ENCODE assay signal across 11 cellular contexts in genomic region chr4:105765690-105766407, GRCh38. TPM values are rescaled to one million over a fixed set of nuclear protein-coding genes. Genes with fewer than 3 reads are reported as not detected.
A peak's percentile ranks its signal among the peaks of the same experiment; 100 is the strongest.
DNase-seq lines count a peak whose midpoint lies in the region; ATAC-seq, FAIRE-seq and TF ChIP-seq lines count a peak whose summit lies in the region.
"Had no signal": no experiment of that assay in that cellular context is flagged by ENCODE, and none has a peak within 500 bp of the region (broad histone marks: within the 10 kb centered on the region; RNA-seq: fewer than 3 reads in every experiment).

No MANE protein-coding gene starts in this region.

- H3K36me3 ChIP-seq in keratinocyte (ENCODE audit: control insufficient read depth in 2 of 2, extremely low read depth in 1 of 2, insufficient read depth in 2 of 2, low read length in 2 of 2) (no peaks in the 10 kb centered on the region), esophagus muscularis mucosa (no peaks in the 10 kb centered on the region)

- DNase-seq in AG10803 (ENCODE audit: low read depth) (peak; percentile 80), HuH-7 (ENCODE audit: low spot score) (peak; percentile 2), astrocyte of the cerebellum (ENCODE audit: low read depth) (peak; percentile 86), keratinocyte (ENCODE audit: low read depth, low spot score) (peak; percentile 36), esophagus muscularis mucosa (ENCODE audit: extremely low spot score) (no peak)
- DNase-seq: activated naive CD8-positive, alpha-beta T cell treated with anti-CD3 and anti-CD28 coated beads, Interleukin-2, amount 10 ng/mL, durations not matched to agents 7 days and 5 days; DMS79 treated with DMSO at 0.1 percent for 48 hours; kidney had no signal

- TF ChIP-seq CTCF in AG10803 (conservative IDR thresholded peaks at IDR 0.05; ENCODE audit: low read length) (no peak), astrocyte of the cerebellum (IDR thresholded peaks at IDR 0.05; ENCODE audit: low read depth, low read length, missing control alignments) (no peak), keratinocyte (optimal IDR thresholded peaks at IDR 0.05 in 1 of 3, IDR thresholded peaks at IDR 0.05 in 1 of 3, conservative IDR thresholded peaks at IDR 0.05 in 1 of 3; ENCODE audit: extremely low read depth in 1 of 3, insufficient read depth in 2 of 3, low read length in 3 of 3) (no peak), esophagus muscularis mucosa (IDR thresholded peaks at IDR 0.05) (no peak)

- ATAC-seq in HG03135 (IDR thresholded peaks at IDR 0.05; ENCODE audit: unreplicated experiment) (no peak), GM21619 (IDR thresholded peaks at IDR 0.05; ENCODE audit: unreplicated experiment) (no peak), GM21528 (IDR thresholded peaks at IDR 0.05; ENCODE audit: low FRiP score, unreplicated experiment) (no peak)

- in situ Hi-C loops in astrocyte of the cerebellum (cut with HindIII; ENCODE audit: low sequenced_read_pairs), result no loop called here

- H2AFZ ChIP-seq in keratinocyte (ENCODE audit: control insufficient read depth, low read length), result no peak overlapping the region

- H3K4me3 ChIP-seq in AG10803 (ENCODE audit: low read length) (no peak overlapping the region), astrocyte of the cerebellum (ENCODE audit: low read depth, low read length) (no peak overlapping the region), keratinocyte (ENCODE audit: control insufficient read depth in 2 of 3, extremely low read depth in 1 of 3, insufficient read depth in 2 of 3, low read depth in 1 of 3, low read length in 3 of 3) (no peak overlapping the region), esophagus muscularis mucosa (no peak overlapping the region)

- no peak for TF ChIP-seq POLR2A in esophagus muscularis mucosa (IDR thresholded peaks at IDR 0.05; ENCODE audit: low read depth)

- TF ChIP-seq EP300 in esophagus muscularis mucosa (IDR thresholded peaks at IDR 0.05), result no peak

- no peaks in the 10 kb centered on the region for H4K20me1 ChIP-seq in keratinocyte (ENCODE audit: control insufficient read depth, extremely low read depth, insufficient read depth, low read length)

- H3K9ac ChIP-seq in keratinocyte (ENCODE audit: control insufficient read depth, extremely low read depth, insufficient read depth, low read length), result no peak overlapping the region

- dilution Hi-C loops in keratinocyte (cut with MboI; ENCODE audit: extremely low pct_ligation_motif_present, low sequenced_read_pairs), result no loop called here

- no peaks in the 10 kb centered on the region for H3K79me2 ChIP-seq in keratinocyte (ENCODE audit: control insufficient read depth, insufficient read depth, low read length)

- no peak overlapping the region for H3K4me2 ChIP-seq in keratinocyte (ENCODE audit: control insufficient read depth, extremely low read depth, insufficient read depth, low read depth, low read length)

- 91% methylated on average over 6 of the region's 6 CpGs for WGBS in esophagus muscularis mucosa

- H3K27me3 ChIP-seq in keratinocyte (ENCODE audit: control insufficient read depth, extremely low read depth, insufficient read depth, low read length), result no peaks in the 10 kb centered on the region
- H3K27me3 ChIP-seq in esophagus muscularis mucosa, result no peaks in the 10 kb centered on the region

- intact Hi-C loops in esophagus muscularis mucosa (cut with DNase I), result no loop called here

- H3K4me1 ChIP-seq in keratinocyte (ENCODE audit: control insufficient read depth, extremely low read depth, insufficient read depth, low read length) (peaks cover 8% of the 10 kb centered on the region), esophagus muscularis mucosa (peaks cover 0 to under 1% (median 0%) of the 10 kb centered on the region in 4 donors)

- peak overlapping the region; percentile 31 for H3K27ac ChIP-seq in keratinocyte (ENCODE audit: control insufficient read depth, insufficient read depth, low read length)
- no peak overlapping the region for H3K27ac ChIP-seq in esophagus muscularis mucosa (replicated peaks in 1 of 4)

- H3K9me1 ChIP-seq in keratinocyte (ENCODE audit: control insufficient read depth, extremely low read depth, insufficient read depth, low read length), result no peaks in the 10 kb centered on the region

- FAIRE-seq in keratinocyte (lab: Jason Lieb, UNC), result peak; percentile 87
- FAIRE-seq: kidney had no signal

- H3K9me3 ChIP-seq in keratinocyte (ENCODE audit: control insufficient read depth, low read depth, low read length), result no peaks in the 10 kb centered on the region
- no peaks in the 10 kb centered on the region for H3K9me3 ChIP-seq in esophagus muscularis mucosa

RNA-seq across cellular contexts. Expression of gene GSTCD, which starts 57.3 kb away (rescaled TPM):
- 13.8 to 23.2 TPM (median 16.8 TPM) in 3 replicates for polyA plus RNA-seq in keratinocyte
- polyA plus RNA-seq in keratinocyte (2011; ENCODE audit: low read depth), result 2.3 TPM
- polyA plus RNA-seq in keratinocyte (2011; cell fraction: cytosol; rRNA removed), result 10.2 and 24.0 TPM in 2 replicates
- polyA plus RNA-seq in keratinocyte (2011; cell fraction: nucleus; rRNA removed), result 14.7 and 19.3 TPM in 2 replicates
- polyA plus RNA-seq in keratinocyte (2012; ENCODE audit: low replicate concordance), result 3.2 and 8.4 TPM in 2 replicates
- polyA minus RNA-seq in keratinocyte, result 5.4 to 25.1 TPM (median 15.7 TPM) in 3 replicates
- polyA minus RNA-seq in keratinocyte (2011; cell fraction: cytosol; rRNA and poly(A)+ RNA removed), result 13.8 TPM
- 17.7 and 29.1 TPM in 2 replicates for polyA minus RNA-seq in keratinocyte (2011; cell fraction: nucleus; rRNA and poly(A)+ RNA removed)
- 10 to 100 TPM in 1 of 4 donors, 1 to 10 TPM in 3; 5.2 to 14.5 (median 8.1) TPM for total RNA-seq in esophagus muscularis mucosa

RNA-seq across cellular contexts. Expression of gene INTS12, which starts 57.4 kb away (rescaled TPM):
- polyA plus RNA-seq in keratinocyte, result 37.1 to 39.8 TPM (median 38.3 TPM) in 3 replicates
- 6.9 TPM for polyA plus RNA-seq in keratinocyte (2011; ENCODE audit: low read depth)
- 32.7 and 61.2 TPM in 2 replicates for polyA plus RNA-seq in keratinocyte (2011; cell fraction: cytosol; rRNA removed)
- polyA plus RNA-seq in keratinocyte (2011; cell fraction: nucleus; rRNA removed), result 30.7 and 36.7 TPM in 2 replicates
- 24.8 and 26.7 TPM in 2 replicates for polyA plus RNA-seq in keratinocyte (2012; ENCODE audit: low replicate concordance)
- polyA minus RNA-seq in keratinocyte, result 15.1 to 29.9 TPM (median 26.2 TPM) in 3 replicates
- polyA minus RNA-seq in keratinocyte (2011; cell fraction: cytosol; rRNA and poly(A)+ RNA removed), result 19.4 TPM
- polyA minus RNA-seq in keratinocyte (2011; cell fraction: nucleus; rRNA and poly(A)+ RNA removed), result 9.4 and 15.5 TPM in 2 replicates
- total RNA-seq in esophagus muscularis mucosa, result 10 to 100 TPM; 19.1 to 24.5 (median 22.9) TPM
